15 cellular contexts compared by ENCODE assay signal in the genomic region with DNA sequence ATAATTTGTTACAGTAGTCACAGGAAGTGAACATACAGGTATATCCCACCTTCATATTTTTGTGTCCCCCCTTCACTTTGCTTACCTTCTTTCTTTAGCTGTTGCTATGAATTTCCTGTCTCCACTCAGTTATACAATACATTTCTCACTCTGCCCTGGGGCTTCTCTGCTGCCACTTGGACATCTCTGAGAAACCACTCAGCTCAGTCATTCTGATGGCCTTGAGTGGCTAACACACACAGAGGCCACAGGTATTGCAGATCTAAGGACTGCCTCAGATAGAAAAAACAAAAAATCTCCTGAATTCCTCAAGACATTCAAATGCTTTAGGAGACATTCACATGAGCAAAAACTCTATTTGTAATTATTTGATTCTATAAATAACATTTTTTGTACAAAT.
DNase-seq lines count a peak whose midpoint lies in the region; ATAC-seq, FAIRE-seq and TF ChIP-seq lines count a peak whose summit lies in the region.
"Had no signal": no experiment of that assay in that cellular context is flagged by ENCODE, and none has a peak within 500 bp of the region (broad histone marks: within the 10 kb centered on the region; RNA-seq: fewer than 3 reads in every experiment).

No MANE protein-coding gene starts in this region.

- no peaks in the 10 kb centered on the region for H3K79me2 ChIP-seq in mesendoderm (ENCODE audit: control insufficient read depth, insufficient read depth, low read length)

- peak overlapping the region; percentile 74 for H2BK15ac ChIP-seq in mesendoderm (replicated peaks; ENCODE audit: low read depth)

- H2BK5ac ChIP-seq in mesendoderm (ENCODE audit: low read length): no peak overlapping the region

- no peak overlapping the region for H2BK120ac ChIP-seq in mesendoderm (ENCODE audit: low read depth, low read length)

- no peak overlapping the region for H2AK5ac ChIP-seq in mesendoderm (ENCODE audit: low read length)

- no peak overlapping the region for H3K27ac ChIP-seq in mesendoderm (ENCODE audit: low read depth, low read length)
- no peak overlapping the region for H3K27ac ChIP-seq in upper lobe of right lung
- H3K27ac ChIP-seq: BLaER1 treated with 17β-estradiol and CSF1 and Interleukin-3, amounts not matched to agents 10 nM and 100 nM had no signal

- H3K9me3 ChIP-seq in upper lobe of right lung: no peaks in the 10 kb centered on the region
- H3K9me3 ChIP-seq: BLaER1 treated with 17β-estradiol and CSF1 and Interleukin-3, amounts not matched to agents 10 nM and 100 nM had no signal

- no peak overlapping the region for H3K4me2 ChIP-seq in mesendoderm (ENCODE audit: low read length)
- H3K4me2 ChIP-seq: BLaER1 treated with 17β-estradiol and CSF1 and Interleukin-3, amounts not matched to agents 10 nM and 100 nM had no signal

- H4K8ac ChIP-seq in mesendoderm (ENCODE audit: low read depth, low read length): no peak overlapping the region

- TF ChIP-seq CTCF in D721Med (IDR thresholded peaks at IDR 0.05; ENCODE audit: insufficient read depth, missing control alignments): no peak
- TF ChIP-seq CTCF in upper lobe of right lung (IDR thresholded peaks at IDR 0.05): no peak

- DNase-seq in D721Med (ENCODE audit: insufficient read length, low spot score) (no peak), NCI-H69 (lab: John Stamatoyannopoulos, UW) (peak; percentile 58), mesendoderm (no peak), upper lobe of right lung (no peak), mucosa of gallbladder (ENCODE audit: low spot score) (no peak)
- DNase-seq: CD8-positive, alpha-beta T cell; HCEC 1CT; IMR-90 had no signal

- no peak overlapping the region for H3K23ac ChIP-seq in mesendoderm (ENCODE audit: low read length)

- no peaks in the 10 kb centered on the region for H3K4me1 ChIP-seq in mesendoderm (ENCODE audit: control insufficient read depth, low read depth, low read length)
- no peaks in the 10 kb centered on the region for H3K4me1 ChIP-seq in upper lobe of right lung

- H4K5ac ChIP-seq in mesendoderm (ENCODE audit: low read length): no peak overlapping the region

- H3K4me3 ChIP-seq in mesendoderm (ENCODE audit: low read length): no peak overlapping the region
- no peak overlapping the region for H3K4me3 ChIP-seq in upper lobe of right lung
- H3K4me3 ChIP-seq: BLaER1 treated with 17β-estradiol and CSF1 and Interleukin-3, amounts not matched to agents 10 nM and 100 nM; K562 had no signal

- no peak overlapping the region for H3K9ac ChIP-seq in mesendoderm (ENCODE audit: low read length)
- H3K9ac ChIP-seq: BLaER1 treated with 17β-estradiol and CSF1 and Interleukin-3, amounts not matched to agents 10 nM and 100 nM had no signal

- no peak overlapping the region for H3K4ac ChIP-seq in mesendoderm (ENCODE audit: low read depth, low read length)

- ATAC-seq in upper lobe of right lung: peak; percentile 47
- no peak for ATAC-seq in HG02852 (IDR thresholded peaks at IDR 0.05; ENCODE audit: unreplicated experiment)
- ATAC-seq: CD8-positive, alpha-beta T cell; K562 had no signal

- H3K36me3 ChIP-seq in mesendoderm (ENCODE audit: control insufficient read depth, insufficient read depth, low read length): no peaks in the 10 kb centered on the region
- no peaks in the 10 kb centered on the region for H3K36me3 ChIP-seq in upper lobe of right lung
- H3K36me3 ChIP-seq: BLaER1 treated with 17β-estradiol and CSF1 and Interleukin-3, amounts not matched to agents 10 nM and 100 nM had no signal

- H3K79me1 ChIP-seq in mesendoderm (ENCODE audit: low read length): no peaks in the 10 kb centered on the region

- no peak overlapping the region for H3K56ac ChIP-seq in mesendoderm (ENCODE audit: low read length)

- H3K18ac ChIP-seq in mesendoderm (ENCODE audit: low read length): no peak overlapping the region

- H3K27me3 ChIP-seq in mesendoderm (ENCODE audit: insufficient read depth, low read length, poor library complexity): no peaks in the 10 kb centered on the region
- H3K27me3 ChIP-seq in upper lobe of right lung: no peaks in the 10 kb centered on the region
- H3K27me3 ChIP-seq: BLaER1 treated with 17β-estradiol and CSF1 and Interleukin-3, amounts not matched to agents 10 nM and 100 nM had no signal

- intact Hi-C loops in upper lobe of right lung (cut with DNase I): no loop called here

- FAIRE-seq in D721Med (lab: Jason Lieb, UNC): peak; percentile 70
- FAIRE-seq: G401.6, GM12891, H54, HTR-8/SVneo, K562 had no signal
